ENCODE assay signal across 20 cellular contexts in the genomic region with DNA sequence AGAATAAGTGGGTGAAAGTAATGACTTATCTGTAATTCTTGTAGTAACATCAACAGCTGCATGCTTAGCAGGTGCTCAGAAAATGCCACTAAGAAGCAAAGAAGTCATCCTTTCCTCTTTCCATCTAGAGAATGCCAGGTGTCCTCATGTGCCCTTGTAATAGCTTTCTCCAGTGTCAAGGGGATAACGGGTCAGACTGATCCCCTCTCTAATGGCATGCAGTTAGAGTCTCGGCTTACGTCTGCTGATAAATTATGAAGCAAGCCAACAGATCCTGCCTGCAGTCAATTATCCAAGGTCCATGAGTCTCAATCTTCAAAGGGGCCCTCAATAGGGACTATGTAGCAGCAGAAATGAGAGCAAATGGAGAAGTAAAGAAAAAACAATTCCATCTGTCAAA.
"Had no signal": no experiment of that assay in that cellular context is flagged by ENCODE, and none has a peak within 500 bp of the region (broad histone marks: within the 10 kb centered on the region; RNA-seq: fewer than 3 reads in every experiment).

No MANE protein-coding gene starts in this region.

- H3K4me1 Mint-ChIP-seq: activated naive CD4-positive, alpha-beta T cell treated with anti-CD3 and anti-CD28 coated beads, Interleukin-2, amount 50 U/mL, for 24 hours; immature natural killer cell; memory B cell; stimulated activated effector memory CD8-positive, alpha-beta T cell treated with anti-CD3 and anti-CD28 coated beads, Interleukin-12 subunit alpha, Interleukin-12 subunit beta, amount 100 ng/mL, for 72 hours had no signal

- H3K4me1 ChIP-seq: adrenal gland, breast epithelium, gastrocnemius medialis, heart left ventricle, right lobe of liver, stomach, vagina had no signal

- H3K27ac ChIP-seq: adrenal gland, breast epithelium, gastrocnemius medialis, heart left ventricle, ovary, right lobe of liver, stomach, vagina had no signal

- H3K4me3 ChIP-seq: adrenal gland, breast epithelium, gastrocnemius medialis, heart left ventricle, ovary, right lobe of liver, smooth muscle cell, stomach, vagina had no signal

- H3K4me3 Mint-ChIP-seq: activated naive CD4-positive, alpha-beta T cell treated with anti-CD3 and anti-CD28 coated beads, Interleukin-2, amount 50 U/mL, for 24 hours; immature natural killer cell; memory B cell; stimulated activated effector memory CD8-positive, alpha-beta T cell treated with anti-CD3 and anti-CD28 coated beads, Interleukin-12 subunit alpha, Interleukin-12 subunit beta, amount 100 ng/mL, for 72 hours had no signal

- ATAC-seq: gastrocnemius medialis; heart left ventricle; right lobe of liver; stimulated activated effector memory CD8-positive, alpha-beta T cell treated with anti-CD3 and anti-CD28 coated beads, Interleukin-12 subunit alpha, Interleukin-12 subunit beta, amount 100 ng/mL, for 72 hours had no signal

- DNase-seq: activated CD4-positive, alpha-beta T cell treated with anti-CD3 and anti-CD28 coated beads, Interleukin-2, amount 50 U/mL, for 4 hours; activated gamma-delta T cell; adrenal gland; cerebellar nuclear complex; effector CD4-positive, alpha-beta T cell; gastrocnemius medialis; heart left ventricle; immature natural killer cell; kidney glomerular epithelial cell; ovary; right lobe of liver; stimulated activated CD4-positive, alpha-beta T cell treated with anti-CD3 and anti-CD28 coated beads, Interleukin-4, amount 100 ng/mL, for 1 hour; stomach; trophoblast cell had no signal

- H3K27me3 ChIP-seq: adrenal gland, breast epithelium, gastrocnemius medialis, heart left ventricle, ovary, right lobe of liver, stomach, vagina had no signal

- H3K36me3 ChIP-seq: adrenal gland, breast epithelium, gastrocnemius medialis, heart left ventricle, ovary, right lobe of liver, stomach, vagina had no signal

- H3K9me3 ChIP-seq: adrenal gland, breast epithelium, gastrocnemius medialis, heart left ventricle, ovary, right lobe of liver, vagina had no signal

- H3K9me3 Mint-ChIP-seq: memory B cell had no signal

- H3K36me3 Mint-ChIP-seq: activated naive CD4-positive, alpha-beta T cell treated with anti-CD3 and anti-CD28 coated beads, Interleukin-2, amount 50 U/mL, for 24 hours; immature natural killer cell; memory B cell; stimulated activated effector memory CD8-positive, alpha-beta T cell treated with anti-CD3 and anti-CD28 coated beads, Interleukin-12 subunit alpha, Interleukin-12 subunit beta, amount 100 ng/mL, for 72 hours had no signal
